11 cellular contexts compared by ENCODE assay signal in the genomic region with DNA sequence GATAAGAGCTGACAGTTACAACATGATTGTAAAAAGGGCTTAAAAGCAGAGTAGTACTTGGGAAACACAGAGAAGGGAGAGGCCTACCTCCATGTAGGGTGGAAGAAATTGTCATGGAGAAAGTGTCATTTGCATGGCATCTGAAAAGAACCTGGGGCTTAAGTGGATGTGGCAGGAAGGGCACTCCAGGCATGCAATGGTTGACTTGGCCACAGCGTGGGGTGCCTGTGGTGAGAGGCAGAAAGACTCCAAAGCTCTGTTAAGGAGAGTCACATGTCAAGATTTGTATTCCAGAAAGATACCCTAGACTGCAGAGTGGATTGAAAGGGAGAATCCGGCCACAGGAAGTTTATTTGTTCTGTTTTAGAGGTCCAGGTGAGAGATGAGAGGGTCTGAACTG. TPM values are rescaled to one million over a fixed set of nuclear protein-coding genes. Genes with fewer than 3 reads are reported as not detected.
A peak's percentile ranks its signal among the peaks of the same experiment; 100 is the strongest.
DNase-seq lines count a peak whose midpoint lies in the region; ATAC-seq, FAIRE-seq and TF ChIP-seq lines count a peak whose summit lies in the region.
"Had no signal": no experiment of that assay in that cellular context is flagged by ENCODE, and none has a peak within 500 bp of the region (broad histone marks: within the 10 kb centered on the region; RNA-seq: fewer than 3 reads in every experiment).

No MANE protein-coding gene starts in this region.

- no peaks in the 10 kb centered on the region for H4K20me1 ChIP-seq in SU-DHL-6 (ENCODE audit: low read depth, low read length)

- 0 out of 2 replicates have a peak, but pooled peaks cover 2% of the 10 kb centered on the region for H3K36me3 ChIP-seq in SU-DHL-6 (ENCODE audit: low read length)

- H3K4me3 Mint-ChIP-seq in activated naive CD4-positive, alpha-beta T cell treated with anti-CD3 and anti-CD28 coated beads for 36 hours = no peak overlapping the region
- peak overlapping the region; percentile 10 for H3K4me3 Mint-ChIP-seq in glutamatergic neuron (ENCODE audit: unreplicated experiment)
- H3K4me3 Mint-ChIP-seq: type B pancreatic cell had no signal

- no peaks in the 10 kb centered on the region for H3K9me2 ChIP-seq in SU-DHL-6 (replicated peaks; ENCODE audit: insufficient read depth, low read length)

- no peaks in the 10 kb centered on the region for H3K9me3 Mint-ChIP-seq in activated naive CD4-positive, alpha-beta T cell treated with anti-CD3 and anti-CD28 coated beads for 36 hours
- no peaks in the 10 kb centered on the region for H3K9me3 Mint-ChIP-seq in activated naive CD4-positive, alpha-beta T cell treated with anti-CD3 and anti-CD28 coated beads, Interleukin-2, amount 50 U/mL, for 72 hours
- peaks cover 3% of the 10 kb centered on the region for H3K9me3 Mint-ChIP-seq in glutamatergic neuron (ENCODE audit: unreplicated experiment)
- H3K9me3 Mint-ChIP-seq: type B pancreatic cell had no signal

- no peaks in the 10 kb centered on the region for H3K27me3 ChIP-seq in SU-DHL-6 (ENCODE audit: low read length)

- FAIRE-seq in urothelium cell line (lab: Jason Lieb, UNC) = no peak

- peaks cover 27% of the 10 kb centered on the region for H3K4me1 Mint-ChIP-seq in activated naive CD4-positive, alpha-beta T cell treated with anti-CD3 and anti-CD28 coated beads for 36 hours (ENCODE audit: low read depth)
- peaks cover 6% of the 10 kb centered on the region for H3K4me1 Mint-ChIP-seq in glutamatergic neuron (ENCODE audit: low read depth, unreplicated experiment)

- H3K9ac ChIP-seq in SU-DHL-6 (ENCODE audit: low read length) = no peak overlapping the region

- peaks cover 78% of the 10 kb centered on the region for H3K79me2 ChIP-seq in SU-DHL-6 (ENCODE audit: insufficient read depth, low read length)

- H3F3A ChIP-seq in SU-DHL-6 (ENCODE audit: insufficient read depth) = 0 out of 2 replicates have a peak, but pooled peaks cover 4% of the 10 kb centered on the region

- H3K4me3 ChIP-seq in SU-DHL-6 (ENCODE audit: insufficient read depth, low read length, poor library complexity, severe bottlenecking) = no peak overlapping the region
- no peak overlapping the region for H3K4me3 ChIP-seq in retinal pigment epithelial cell (ENCODE audit: low read length)

- CTCF ChIA-PET in activated naive CD4-positive, alpha-beta T cell treated with anti-CD3 and anti-CD28 coated beads for 36 hours (lab: Charles Lee) = no interaction called here

- ATAC-seq in activated naive CD4-positive, alpha-beta T cell treated with anti-CD3 and anti-CD28 coated beads, Interleukin-2, amount 50 U/mL, for 72 hours = no peak

- no peak overlapping the region for H2AFZ ChIP-seq in SU-DHL-6 (ENCODE audit: low read depth, low read length, severe bottlenecking)

- DNase-seq in activated naive CD4-positive, alpha-beta T cell treated with anti-CD3 and anti-CD28 coated beads for 36 hours = peak; percentile 4
- no peak for DNase-seq in activated naive CD4-positive, alpha-beta T cell treated with anti-CD3 and anti-CD28 coated beads, Interleukin-2, amount 50 U/mL, for 72 hours (ENCODE audit: low spot score in 2 of 2)
- DNase-seq in glutamatergic neuron = no peak
- no peak for DNase-seq in retinal pigment epithelial cell (ENCODE audit: low read depth)
- DNase-seq in urothelium cell line (ENCODE audit: low spot score) = no peak
- DNase-seq in activated T-cell treated with anti-CD3 and anti-CD28 coated beads, Interleukin-2, amount 50 U/mL, for 1 hour = no peak
- DNase-seq in NCI-H1436 (lab: John Stamatoyannopoulos, UW) = no peak
- DNase-seq: DMS 273 treated with DMSO at 0.1 percent for 48 hours, NCI-H1930 had no signal

- H3K9me3 ChIP-seq in SU-DHL-6 (ENCODE audit: insufficient read depth, low read length) = no peaks in the 10 kb centered on the region

- H3K36me3 Mint-ChIP-seq in activated naive CD4-positive, alpha-beta T cell treated with anti-CD3 and anti-CD28 coated beads for 36 hours (ENCODE audit: low read depth) = peaks cover 14% of the 10 kb centered on the region
- H3K36me3 Mint-ChIP-seq in activated naive CD4-positive, alpha-beta T cell treated with anti-CD3 and anti-CD28 coated beads, Interleukin-2, amount 50 U/mL, for 72 hours = peaks cover 16 to 18% of the 10 kb centered on the region in 2 donors
- no peaks in the 10 kb centered on the region for H3K36me3 Mint-ChIP-seq in glutamatergic neuron (ENCODE audit: unreplicated experiment)
- H3K36me3 Mint-ChIP-seq: type B pancreatic cell had no signal

- no peak overlapping the region for H3K27ac ChIP-seq in SU-DHL-6 (ENCODE audit: low read depth, low read length)

- H3K4me2 ChIP-seq in SU-DHL-6 (ENCODE audit: low read depth, low read length, poor library complexity, severe bottlenecking) = peak overlapping the region; percentile 89

- intact Hi-C loops in activated naive CD4-positive, alpha-beta T cell treated with anti-CD3 and anti-CD28 coated beads for 36 hours (cut with micrococcal nuclease) = loop anchor here (10.0 kb wide), 2 partner anchors 838 to 1592 kb away; a partner anchor contains a TSS

- no peak overlapping the region for H3K27ac Mint-ChIP-seq in activated naive CD4-positive, alpha-beta T cell treated with anti-CD3 and anti-CD28 coated beads for 36 hours
- H3K27ac Mint-ChIP-seq in activated naive CD4-positive, alpha-beta T cell treated with anti-CD3 and anti-CD28 coated beads, Interleukin-2, amount 50 U/mL, for 72 hours = no peak overlapping the region
- peak overlapping the region; percentile 14 for H3K27ac Mint-ChIP-seq in glutamatergic neuron (ENCODE audit: unreplicated experiment)
- H3K27ac Mint-ChIP-seq: type B pancreatic cell had no signal

- TF ChIP-seq CTCF in SU-DHL-6 (IDR thresholded peaks at IDR 0.05; ENCODE audit: insufficient read depth, low read length, poor library complexity, severe bottlenecking) (no peak), glutamatergic neuron (IDR thresholded peaks at IDR 0.05; ENCODE audit: partially characterized antibody, unreplicated experiment) (no peak), retinal pigment epithelial cell (conservative IDR thresholded peaks at IDR 0.05; ENCODE audit: low read depth, low read length) (peak; percentile 25)

- no peaks in the 10 kb centered on the region for H3K27me3 Mint-ChIP-seq in activated naive CD4-positive, alpha-beta T cell treated with anti-CD3 and anti-CD28 coated beads for 36 hours (ENCODE audit: low read depth)
- H3K27me3 Mint-ChIP-seq in glutamatergic neuron (ENCODE audit: unreplicated experiment) = peaks cover 5% of the 10 kb centered on the region

RNA-seq across cellular contexts. Expression of a gene that starts 2.4 kb away (rescaled TPM):
- total RNA-seq in activated naive CD4-positive, alpha-beta T cell treated with anti-CD3 and anti-CD28 coated beads for 36 hours = 10 to 100 TPM; 10.1 to 13.6 TPM
- 10 to 100 TPM in 1 of 2 donors, 1 to 10 TPM in 1; 6.2 to 11.7 TPM for total RNA-seq in activated naive CD4-positive, alpha-beta T cell treated with anti-CD3 and anti-CD28 coated beads, Interleukin-2, amount 50 U/mL, for 72 hours
- total RNA-seq in glutamatergic neuron (ENCODE audit: unreplicated experiment) = 3.9 TPM

RNA-seq across cellular contexts. Expression of a gene that starts 2.5 kb away (rescaled TPM):
- total RNA-seq in activated naive CD4-positive, alpha-beta T cell treated with anti-CD3 and anti-CD28 coated beads for 36 hours = 1 to 10 TPM; 2.4 to 2.8 TPM
- 1 to 10 TPM in 1 of 2 donors, under 1 TPM in 1; 0.98 to 4.1 TPM for total RNA-seq in activated naive CD4-positive, alpha-beta T cell treated with anti-CD3 and anti-CD28 coated beads, Interleukin-2, amount 50 U/mL, for 72 hours
- 2.6 TPM for total RNA-seq in glutamatergic neuron (ENCODE audit: unreplicated experiment)

RNA-seq across cellular contexts. Expression of a gene that starts 52.3 kb away (rescaled TPM):
- 10 to 100 TPM; 10.2 to 11.1 TPM for total RNA-seq in activated naive CD4-positive, alpha-beta T cell treated with anti-CD3 and anti-CD28 coated beads for 36 hours
- total RNA-seq in activated naive CD4-positive, alpha-beta T cell treated with anti-CD3 and anti-CD28 coated beads, Interleukin-2, amount 50 U/mL, for 72 hours = 10 to 100 TPM; 13.8 to 18.1 TPM
- total RNA-seq in glutamatergic neuron (ENCODE audit: unreplicated experiment) = 7.8 TPM
